In genomic region chr17:49588726-49589555, GRCh38 we compare ENCODE assay signal across 1 cellular context.
TF ChIP-seq lines count a peak whose summit lies in the region.

No MANE protein-coding gene starts in this region.

TF ChIP-seq in IMR-90, 13 proteins besides CTCF, POLR2A, EP300 and RAD21 (continued from another document):
- TF ChIP-seq ELK1 (IDR thresholded peaks at IDR 0.05; ENCODE audit: borderline replicate concordance, low read depth, low read length) (no peak), RFX5 (IDR thresholded peaks at IDR 0.05; ENCODE audit: low read depth, low read length) (no peak)
